In the genomic region with DNA sequence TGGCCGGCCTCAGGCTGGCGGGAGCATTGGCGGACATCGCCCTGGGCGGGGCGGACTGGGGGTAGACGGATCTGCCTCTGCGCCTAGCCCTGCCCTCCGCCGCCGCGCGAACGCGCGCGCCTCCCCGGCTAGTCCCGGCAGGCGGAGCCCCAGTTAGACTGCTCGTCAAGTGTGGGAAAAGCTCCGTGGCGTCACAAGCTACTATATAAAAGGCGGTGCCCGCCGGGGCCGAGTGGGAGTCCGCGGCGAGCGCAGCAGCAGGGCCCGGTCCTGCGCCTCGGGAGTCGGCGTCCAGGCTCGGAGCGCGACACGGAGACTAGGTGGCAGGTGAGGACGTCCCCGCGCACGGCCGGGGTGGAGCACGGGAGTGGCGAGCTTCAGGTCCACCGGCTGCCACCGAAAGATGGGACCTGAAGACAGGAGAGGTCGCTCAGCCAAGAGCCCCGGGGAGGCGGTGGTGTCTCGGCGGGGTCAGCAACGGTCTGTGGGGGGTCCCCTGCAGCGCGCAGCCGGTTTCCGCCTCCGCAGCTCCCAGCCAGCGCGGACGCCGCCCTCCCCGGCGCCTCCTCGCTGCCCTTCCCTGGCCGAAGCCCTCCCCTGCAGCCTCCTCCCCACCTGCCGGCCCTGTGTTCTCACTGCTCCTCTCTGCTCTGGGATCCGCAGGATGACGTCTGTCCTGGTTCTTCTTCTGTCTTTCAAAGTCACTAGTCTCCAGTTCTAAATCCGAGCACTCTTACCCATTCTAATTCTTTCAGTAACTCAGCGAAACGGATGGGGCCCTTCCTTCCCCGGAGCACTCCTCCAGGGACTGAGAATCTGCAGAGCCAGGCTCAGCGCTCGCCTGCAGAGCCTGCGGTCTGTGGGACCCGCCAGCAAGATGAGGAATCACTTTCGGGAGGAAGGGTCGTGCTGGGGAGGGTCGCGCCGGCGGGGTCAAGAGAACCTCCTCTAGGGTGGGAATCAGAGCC, we compare ENCODE assay signal across 8 cellular contexts. TPM values are rescaled to one million over a fixed set of nuclear protein-coding genes. Genes with fewer than 3 reads are reported as not detected.
DNase-seq lines count a peak whose midpoint lies in the region; ATAC-seq and TF ChIP-seq lines count a peak whose summit lies in the region.

No MANE protein-coding gene starts in this region.

- H3K27ac Mint-ChIP-seq in CD8-positive, alpha-beta T cell: peak overlapping the region; percentile 90
- H3K27ac Mint-ChIP-seq in endothelial cell (ENCODE audit: unreplicated experiment): peak overlapping the region; percentile 74

- H3K27me3 Mint-ChIP-seq in CD8-positive, alpha-beta T cell (ENCODE audit: low read depth): no peaks in the 10 kb centered on the region
- H3K27me3 Mint-ChIP-seq in endothelial cell (ENCODE audit: unreplicated experiment): peaks cover 12% of the 10 kb centered on the region

- H3K4me1 Mint-ChIP-seq in CD8-positive, alpha-beta T cell (ENCODE audit: low read depth): peaks cover 31% of the 10 kb centered on the region
- peaks cover 14% of the 10 kb centered on the region for H3K4me1 Mint-ChIP-seq in endothelial cell (ENCODE audit: unreplicated experiment)

- DNase-seq in CD8-positive, alpha-beta T cell: peak; percentile 75 to 91 (median 86)
- DNase-seq in HK-2 (ENCODE audit: unreplicated experiment) (peak; percentile 93), NT2/D1 (ENCODE audit: low read depth, low spot score) (no peak), endothelial cell (ENCODE audit: low spot score) (peak; percentile 81), midbrain (lab: John Stamatoyannopoulos, UW) (peak; percentile 86)
- peak; percentile 94 for DNase-seq in activated CD8-positive, alpha-beta memory T cell treated with anti-CD3 and anti-CD28 coated beads, Interleukin-2, amount 50 U/mL, for 48 hours
- DNase-seq in stimulated activated CD8-positive, alpha-beta memory T cell treated with anti-CD3 and anti-CD28 coated beads, Interleukin-15, amount 100 ng/mL, for 48 hours (ENCODE audit: low read depth in 2 of 2): peak; percentile 85 to 91

- no peaks in the 10 kb centered on the region for H3K36me3 ChIP-seq in CD8-positive, alpha-beta T cell (ENCODE audit: insufficient read depth, low read length)
- no peaks in the 10 kb centered on the region for H3K36me3 ChIP-seq in NT2/D1 (ENCODE audit: insufficient read depth, insufficient read length, low read length)

- H3K9me3 ChIP-seq in CD8-positive, alpha-beta T cell (ENCODE audit: low read length): no peaks in the 10 kb centered on the region
- H3K9me3 ChIP-seq in NT2/D1 (ENCODE audit: insufficient read depth, low read length): no peaks in the 10 kb centered on the region

- H3K36me3 Mint-ChIP-seq in CD8-positive, alpha-beta T cell: peaks cover 6% of the 10 kb centered on the region
- H3K36me3 Mint-ChIP-seq in endothelial cell (ENCODE audit: low read depth, unreplicated experiment): peaks cover 8% of the 10 kb centered on the region

- ATAC-seq in CD8-positive, alpha-beta T cell: peak; percentile 72
- ATAC-seq in GM19438 (IDR thresholded peaks at IDR 0.05; ENCODE audit: low read depth, unreplicated experiment): peak; percentile 74

- peaks cover 12% of the 10 kb centered on the region for H3K4me1 ChIP-seq in CD8-positive, alpha-beta T cell (ENCODE audit: insufficient read depth, low read length)
- no peaks in the 10 kb centered on the region for H3K4me1 ChIP-seq in NT2/D1 (ENCODE audit: insufficient read depth, insufficient read length)

- peak overlapping the region; percentile 75 for H3K9ac ChIP-seq in NT2/D1 (ENCODE audit: insufficient read length, low read depth)

- CTCF ChIA-PET in CD8-positive, alpha-beta T cell (lab: Charles Lee): interaction anchor here (1.0 to 1.2 kb wide), 2 partner anchors 74 to 142 kb away, joined by 3 to 4 read pairs; no protein-coding TSS in a partner anchor

- H3K27ac ChIP-seq in CD8-positive, alpha-beta T cell (ENCODE audit: low read depth, low read length): peak overlapping the region; percentile 77

- peak overlapping the region; percentile 90 for H3K4me3 ChIP-seq in CD8-positive, alpha-beta T cell (ENCODE audit: low read depth, low read length)
- peak overlapping the region; percentile 66 for H3K4me3 ChIP-seq in NT2/D1 (ENCODE audit: insufficient read length, low read depth)

- POLR2A ChIA-PET in CD8-positive, alpha-beta T cell (lab: Charles Lee): interaction anchor here (0.8 to 1.3 kb wide), 13 partner anchors 10 to 299 kb away, joined by 3 to 16 read pairs (median 4); a partner anchor contains a TSS

- intact Hi-C loops in CD8-positive, alpha-beta T cell (cut with DNase I, micrococcal nuclease): loop anchor here in 1 of 2 experiments (10.0 kb wide), 1 partner anchor 1941 kb away; a partner anchor contains a TSS

- no peaks in the 10 kb centered on the region for H3K9me3 Mint-ChIP-seq in CD8-positive, alpha-beta T cell
- no peaks in the 10 kb centered on the region for H3K9me3 Mint-ChIP-seq in endothelial cell (ENCODE audit: unreplicated experiment)

- no peak for TF ChIP-seq CTCF in CD8-positive, alpha-beta T cell (IDR thresholded peaks at IDR 0.05)
- TF ChIP-seq CTCF in endothelial cell (IDR thresholded peaks at IDR 0.05; ENCODE audit: unreplicated experiment): no peak

- H3K27me3 ChIP-seq in CD8-positive, alpha-beta T cell (ENCODE audit: insufficient read depth, low read length): no peaks in the 10 kb centered on the region
- H3K27me3 ChIP-seq in NT2/D1 (ENCODE audit: insufficient read depth, insufficient read length): no peaks in the 10 kb centered on the region

- peak overlapping the region; percentile 89 for H3K4me3 Mint-ChIP-seq in CD8-positive, alpha-beta T cell
- H3K4me3 Mint-ChIP-seq in endothelial cell (ENCODE audit: unreplicated experiment): peak overlapping the region; percentile 97

RNA-seq across cellular contexts. Expression of a gene that starts 4.3 kb away (rescaled TPM):
- total RNA-seq in CD8-positive, alpha-beta T cell: 10 to 100 TPM; 18.6 to 19.7 TPM
- 34.7 TPM for total RNA-seq in endothelial cell (ENCODE audit: unreplicated experiment)

RNA-seq across cellular contexts. Expression of a gene that starts 54.5 kb away (rescaled TPM):
- 1 to 10 TPM; 3.7 to 5.5 TPM for total RNA-seq in CD8-positive, alpha-beta T cell
- total RNA-seq in endothelial cell (ENCODE audit: unreplicated experiment): 35.4 TPM
